ENCODE assay signal across 1 cellular context in genomic region chr4:87865288-87865687, GRCh38.
TF ChIP-seq lines count a peak whose summit lies in the region.

No MANE protein-coding gene starts in this region.

TF ChIP-seq in HepG2, 621 proteins besides CTCF, POLR2A, EP300 and RAD21 (continued from another document and continues in another):
- TF ChIP-seq SKIL (CRISPR knock-in tag; IDR thresholded peaks at IDR 0.05; ENCODE audit: borderline replicate concordance) = peak; percentile 50; the same call in 1 of the 2 replicates
- no peak for TF ChIP-seq ZNF576 (CRISPR knock-in tag; IDR thresholded peaks at IDR 0.05)
- TF ChIP-seq ZNF598 (CRISPR knock-in tag; IDR thresholded peaks at IDR 0.05; ENCODE audit: borderline replicate concordance) = no peak
- no peak for TF ChIP-seq ZNF674 (CRISPR knock-in tag; IDR thresholded peaks at IDR 0.05; ENCODE audit: low read depth)
- TF ChIP-seq SOX5 (CRISPR knock-in tag; IDR thresholded peaks at IDR 0.05; ENCODE audit: borderline replicate concordance) = peak; percentile 87
- no peak for TF ChIP-seq ZNF318 (CRISPR knock-in tag; IDR thresholded peaks at IDR 0.05)
- no peak for TF ChIP-seq PAX8 (CRISPR knock-in tag; IDR thresholded peaks at IDR 0.05; ENCODE audit: borderline replicate concordance)
- no peak for TF ChIP-seq RBM39 (IDR thresholded peaks at IDR 0.05; ENCODE audit: low read depth, low read length, poor library complexity, severe bottlenecking)
- no peak for TF ChIP-seq ZNF609 (CRISPR knock-in tag; IDR thresholded peaks at IDR 0.05; ENCODE audit: borderline replicate concordance)
- TF ChIP-seq IKZF5 (CRISPR knock-in tag; IDR thresholded peaks at IDR 0.05) = no peak; the same call in 1 of the 2 replicates
- no peak for TF ChIP-seq USF2 (IDR thresholded peaks at IDR 0.05; ENCODE audit: low read depth, low read length)
- no peak for TF ChIP-seq USF2 (CRISPR knock-in tag; IDR thresholded peaks at IDR 0.05; ENCODE audit: borderline replicate concordance)
- no peak for TF ChIP-seq ZNF329 (CRISPR knock-in tag; IDR thresholded peaks at IDR 0.05; ENCODE audit: low read depth)
- TF ChIP-seq REL (CRISPR knock-in tag; conservative IDR thresholded peaks at IDR 0.05) = no peak
- no peak for TF ChIP-seq ATF7-NPFF (CRISPR knock-in tag; IDR thresholded peaks at IDR 0.05; ENCODE audit: low read depth)
- TF ChIP-seq CBX2 (IDR thresholded peaks at IDR 0.05; ENCODE audit: low read depth, low read length) = no peak
- TF ChIP-seq CBX2 (CRISPR knock-in tag; IDR thresholded peaks at IDR 0.05; ENCODE audit: low read depth) = no peak
- TF ChIP-seq TFAP4 (IDR thresholded peaks at IDR 0.05; ENCODE audit: borderline replicate concordance, low read depth) = no peak
- no peak for TF ChIP-seq ZSCAN31 (CRISPR knock-in tag; IDR thresholded peaks at IDR 0.05; ENCODE audit: low read depth)
- TF ChIP-seq SIN3A (IDR thresholded peaks at IDR 0.05; ENCODE audit: borderline replicate concordance, low read depth, low read length) = no peak
- TF ChIP-seq RXRA (CRISPR knock-in tag; IDR thresholded peaks at IDR 0.05) = no peak; the same call in 1 of the 2 replicates
- TF ChIP-seq AGO2 (optimal IDR thresholded peaks at IDR 0.05; ENCODE audit: low read depth, low read length) = peak; percentile 40
- TF ChIP-seq KDM5A (IDR thresholded peaks at IDR 0.05; ENCODE audit: borderline replicate concordance, low read length) = no peak
- TF ChIP-seq ZFX (CRISPR knock-in tag; IDR thresholded peaks at IDR 0.05; ENCODE audit: low read depth) = no peak
- TF ChIP-seq MAF1 (CRISPR knock-in tag; IDR thresholded peaks at IDR 0.05; ENCODE audit: borderline replicate concordance) = no peak
- TF ChIP-seq ZNF557 (CRISPR knock-in tag; IDR thresholded peaks at IDR 0.05) = no peak
- no peak for TF ChIP-seq NFYB (CRISPR knock-in tag; IDR thresholded peaks at IDR 0.05)
- TF ChIP-seq ZNF33A (CRISPR knock-in tag; IDR thresholded peaks at IDR 0.05; ENCODE audit: borderline replicate concordance) = no peak
- peak; percentile 67; the same call in 1 of the 2 replicates for TF ChIP-seq FOXK1 (CRISPR knock-in tag; IDR thresholded peaks at IDR 0.05; ENCODE audit: borderline replicate concordance, low read depth)
- TF ChIP-seq ZSCAN5A (CRISPR knock-in tag; IDR thresholded peaks at IDR 0.05; ENCODE audit: borderline replicate concordance) = no peak
- TF ChIP-seq MIXL1 (CRISPR knock-in tag; IDR thresholded peaks at IDR 0.05) = 0 out of 2 replicates have a peak, but pooled peaks have one; percentile 30
- TF ChIP-seq ZNF83 (CRISPR knock-in tag; IDR thresholded peaks at IDR 0.05; ENCODE audit: borderline replicate concordance) = no peak
- TF ChIP-seq HHEX (CRISPR knock-in tag; IDR thresholded peaks at IDR 0.05) = no peak
- TF ChIP-seq SRY (CRISPR knock-in tag; IDR thresholded peaks at IDR 0.05) = no peak
- TF ChIP-seq ZMAT5 (CRISPR knock-in tag; IDR thresholded peaks at IDR 0.05; ENCODE audit: borderline replicate concordance, low read depth) = no peak
- no peak for TF ChIP-seq MAFF (IDR thresholded peaks at IDR 0.05; ENCODE audit: low read depth, low read length)
